Comparison of ENCODE assay signal across 34 cellular contexts in genomic region chr14:23629831-23630396, GRCh38. TPM values are rescaled to one million over a fixed set of nuclear protein-coding genes. Genes with fewer than 3 reads are reported as not detected.
DNase-seq lines count a peak whose midpoint lies in the region; ATAC-seq and TF ChIP-seq lines count a peak whose summit lies in the region.
"Had no signal": no experiment of that assay in that cellular context is flagged by ENCODE, and none has a peak within 500 bp of the region (broad histone marks: within the 10 kb centered on the region; RNA-seq: fewer than 3 reads in every experiment).

No MANE protein-coding gene starts in this region.

- no peak for ATAC-seq in activated naive CD8-positive, alpha-beta T cell treated with anti-CD3 and anti-CD28 coated beads, Interleukin-2, amount 10 ng/mL, durations not matched to agents 7 days and 5 days (ENCODE audit: low read depth)
- no peak for ATAC-seq in GM18907 (IDR thresholded peaks at IDR 0.05; ENCODE audit: unreplicated experiment)
- ATAC-seq: naive thymus-derived CD4-positive, alpha-beta T cell; psoas muscle; SK-N-SH treated with all-trans-retinoic acid at 6 μM for 48 hours had no signal

- H2BK12ac ChIP-seq in mesenchymal stem cell (ENCODE audit: low read length in 2 of 2), result no peak overlapping the region

- H3K27me3 Mint-ChIP-seq in activated naive CD8-positive, alpha-beta T cell treated with anti-CD3 and anti-CD28 coated beads, Interleukin-2, amount 10 ng/mL, durations not matched to agents 7 days and 5 days, result peaks cover 5% of the 10 kb centered on the region
- no peaks in the 10 kb centered on the region for H3K27me3 Mint-ChIP-seq in activated naive CD8-positive, alpha-beta T cell treated with anti-CD3 and anti-CD28 coated beads for 36 hours
- peaks cover 23% of the 10 kb centered on the region for H3K27me3 Mint-ChIP-seq in dendritic cell treated with granulocyte-macrophage colony-stimulating factor and Interleukin-4, amounts not matched to agents 40 ng/mL and 50 ng/mL, for 4 days
- H3K27me3 Mint-ChIP-seq: CD4-positive, alpha-beta T cell; type B pancreatic cell had no signal

- no peak overlapping the region for H3K14ac ChIP-seq in mesenchymal stem cell (ENCODE audit: low read length in 2 of 2)

- no peak overlapping the region for H3K4ac ChIP-seq in mesenchymal stem cell (ENCODE audit: low read depth in 1 of 2, low read length in 2 of 2)

- H3K27ac ChIP-seq in mesenchymal stem cell (ENCODE audit: low read length, poor library complexity, severe bottlenecking) (no peak overlapping the region), spleen (peak overlapping the region in 2 of 8 donors; percentile 4), SK-N-SH (ENCODE audit: low read depth in 2 of 2, low read length in 1 of 2) (no peak overlapping the region)
- H3K27ac ChIP-seq: epithelial cell of prostate, psoas muscle, sigmoid colon had no signal

- H2BK5ac ChIP-seq in mesenchymal stem cell (ENCODE audit: low read depth, low read length, poor library complexity, severe bottlenecking), result no peak overlapping the region

- H3F3A ChIP-seq in SK-N-SH (replicated peaks; ENCODE audit: insufficient read depth), result no peaks in the 10 kb centered on the region

- peaks cover 14% of the 10 kb centered on the region for H3K9me3 ChIP-seq in mesenchymal stem cell (ENCODE audit: control insufficient read depth, low read length)
- peaks cover 0 to 14% (median 9%) of the 10 kb centered on the region in 8 donors for H3K9me3 ChIP-seq in spleen
- H3K9me3 ChIP-seq in SK-N-SH, result peaks cover 9% of the 10 kb centered on the region; the same call in 1 of the 2 replicates
- H3K9me3 ChIP-seq: psoas muscle, sigmoid colon had no signal

- no peaks in the 10 kb centered on the region for H4K20me1 ChIP-seq in SK-N-SH (ENCODE audit: insufficient read depth)

- no peak for DNase-seq in activated naive CD8-positive, alpha-beta T cell treated with anti-CD3 and anti-CD28 coated beads, Interleukin-2, amount 10 ng/mL, durations not matched to agents 7 days and 5 days
- DNase-seq in activated naive CD8-positive, alpha-beta T cell treated with anti-CD3 and anti-CD28 coated beads for 36 hours, result no peak
- DNase-seq in mesenchymal stem cell (no peak), spleen (no peak), cortex of kidney (lab: John Stamatoyannopoulos, UW) (no peak), SK-N-SH (no peak)
- DNase-seq: activated CD4-positive, alpha-beta T cell treated with anti-CD3 and anti-CD28 coated beads, Interleukin-2, amount 50 U/mL, for 4 hours; activated CD4-positive, CD25-positive, alpha-beta regulatory T cell; activated naive CD4-positive, alpha-beta T cell treated with anti-CD3 and anti-CD28 coated beads, Interleukin-2, amount 50 U/mL, for 16 hours; AML-193; aorta; CD4-positive, alpha-beta T cell; effector CD8-positive, alpha-beta T cell; EL; head of caudate nucleus; KG1; midbrain; naive thymus-derived CD4-positive, alpha-beta T cell; NCI-H1092 treated with DMSO at 0.1 percent for 48 hours; NCI-H1694 treated with DMSO at 0.1 percent for 48 hours; NCI-H510A treated with DMSO at 0.1 percent for 48 hours; NK-92 treated with Interleukin-12 subunit alpha and Interleukin-12 subunit beta, amount 100 ng/mL, for 24 hours; nucleus accumbens; psoas muscle; sigmoid colon; stimulated activated CD4-positive, alpha-beta T cell treated with anti-CD3 and anti-CD28 coated beads, Interleukin-4, amount 100 ng/mL, for 24 hours had no signal

- intact Hi-C loops in dendritic cell treated with granulocyte-macrophage colony-stimulating factor and Interleukin-4, amounts not matched to agents 40 ng/mL and 50 ng/mL, for 4 days (cut with micrococcal nuclease), result no loop called here
- intact Hi-C loops in spleen (cut with DNase I; ENCODE audit: low total_unique reads), result no loop called here

- POLR2A ChIA-PET in activated naive CD8-positive, alpha-beta T cell treated with anti-CD3 and anti-CD28 coated beads, Interleukin-2, amount 10 ng/mL, durations not matched to agents 7 days and 5 days (lab: Charles Lee), result no interaction called here
- POLR2A ChIA-PET in SK-N-SH (lab: Yijun Ruan, JAX), result no interaction called here

- TF ChIP-seq POLR2A in spleen (IDR thresholded peaks at IDR 0.05), result no peak

- peak overlapping the region; percentile 6 for H4K91ac ChIP-seq in mesenchymal stem cell (ENCODE audit: low read length)

- H3K79me1 ChIP-seq in mesenchymal stem cell (replicated peaks; ENCODE audit: low read length, poor library complexity, severe bottlenecking), result no peaks in the 10 kb centered on the region

- no peak overlapping the region for H3K18ac ChIP-seq in mesenchymal stem cell (ENCODE audit: low read depth in 1 of 2, low read length in 2 of 2)

- H3K36me3 Mint-ChIP-seq in activated naive CD8-positive, alpha-beta T cell treated with anti-CD3 and anti-CD28 coated beads, Interleukin-2, amount 10 ng/mL, durations not matched to agents 7 days and 5 days, result no peaks in the 10 kb centered on the region
- no peaks in the 10 kb centered on the region for H3K36me3 Mint-ChIP-seq in activated naive CD8-positive, alpha-beta T cell treated with anti-CD3 and anti-CD28 coated beads for 36 hours
- H3K36me3 Mint-ChIP-seq in dendritic cell treated with granulocyte-macrophage colony-stimulating factor and Interleukin-4, amounts not matched to agents 40 ng/mL and 50 ng/mL, for 4 days (ENCODE audit: low read depth), result peaks cover 2% of the 10 kb centered on the region
- H3K36me3 Mint-ChIP-seq: type B pancreatic cell had no signal

- peak overlapping the region; percentile 31 for H3K27ac Mint-ChIP-seq in activated naive CD8-positive, alpha-beta T cell treated with anti-CD3 and anti-CD28 coated beads, Interleukin-2, amount 10 ng/mL, durations not matched to agents 7 days and 5 days
- no peak overlapping the region for H3K27ac Mint-ChIP-seq in activated naive CD8-positive, alpha-beta T cell treated with anti-CD3 and anti-CD28 coated beads for 36 hours
- H3K27ac Mint-ChIP-seq in dendritic cell treated with granulocyte-macrophage colony-stimulating factor and Interleukin-4, amounts not matched to agents 40 ng/mL and 50 ng/mL, for 4 days, result peak overlapping the region; percentile 10
- H3K27ac Mint-ChIP-seq: CD4-positive, alpha-beta T cell; T-helper 1 cell treated with Interleukin-12 subunit alpha and Interleukin-12 subunit beta and Interleukin-4 antibody, amounts not matched to agents 30 μg/mL and 1 μg/mL, for 36 hours; type B pancreatic cell had no signal

- H2AFZ ChIP-seq in mesenchymal stem cell (ENCODE audit: low read depth, low read length) (no peak overlapping the region), SK-N-SH (ENCODE audit: low read depth) (no peak overlapping the region)

- H3K4me1 ChIP-seq in mesenchymal stem cell (ENCODE audit: control insufficient read depth, insufficient read depth, low read depth, low read length) (peaks cover 5% of the 10 kb centered on the region), spleen (peaks cover 14 to 27% (median 21%) of the 10 kb centered on the region in 6 donors), SK-N-SH (ENCODE audit: control insufficient read depth in 1 of 2, insufficient read depth in 2 of 2, low read depth in 1 of 2, low read length in 1 of 2) (peaks cover 0 to 12% of the 10 kb centered on the region in 2 experiments; a peak in 1 of 4 replicates)
- H3K4me1 ChIP-seq: psoas muscle had no signal

- H3K27me3 ChIP-seq in mesenchymal stem cell (ENCODE audit: control insufficient read depth in 1 of 2, insufficient read depth in 1 of 2, low read length in 2 of 2), result peaks cover 7 to 9% of the 10 kb centered on the region in 2 experiments
- H3K27me3 ChIP-seq in spleen (replicated peaks in 1 of 7), result no peaks in the 10 kb centered on the region
- no peaks in the 10 kb centered on the region for H3K27me3 ChIP-seq in SK-N-SH (ENCODE audit: insufficient read depth)
- H3K27me3 ChIP-seq: sigmoid colon had no signal

- H2BK15ac ChIP-seq in mesenchymal stem cell (ENCODE audit: low read depth, poor library complexity, severe bottlenecking), result no peak overlapping the region

- no peaks in the 10 kb centered on the region for H3K9me2 ChIP-seq in SK-N-SH

- H4K8ac ChIP-seq in mesenchymal stem cell (ENCODE audit: low read length), result no peak overlapping the region

- H3K4me2 ChIP-seq in mesenchymal stem cell (ENCODE audit: low read length, poor library complexity, severe bottlenecking) (no peak overlapping the region), SK-N-SH (no peak overlapping the region)

- TF ChIP-seq RAD21 in SK-N-SH (IDR thresholded peaks at IDR 0.05; ENCODE audit: low read length), result no peak

- no peak overlapping the region for H2BK120ac ChIP-seq in mesenchymal stem cell (ENCODE audit: low read depth, low read length)

- H3K23ac ChIP-seq in mesenchymal stem cell (ENCODE audit: low read length in 2 of 2), result no peak overlapping the region

- no peak for TF ChIP-seq EP300 in SK-N-SH (IDR thresholded peaks at IDR 0.05; ENCODE audit: borderline replicate concordance in 1 of 2, low read depth in 1 of 2, low read length in 1 of 2)

- no peaks in the 10 kb centered on the region for H3K79me2 ChIP-seq in SK-N-SH (ENCODE audit: insufficient read depth)

- H3K4me1 Mint-ChIP-seq in activated naive CD8-positive, alpha-beta T cell treated with anti-CD3 and anti-CD28 coated beads, Interleukin-2, amount 10 ng/mL, durations not matched to agents 7 days and 5 days, result peaks cover 5% of the 10 kb centered on the region
- H3K4me1 Mint-ChIP-seq in activated naive CD8-positive, alpha-beta T cell treated with anti-CD3 and anti-CD28 coated beads for 36 hours, result peaks cover 9% of the 10 kb centered on the region
- peaks cover 47% of the 10 kb centered on the region for H3K4me1 Mint-ChIP-seq in dendritic cell treated with granulocyte-macrophage colony-stimulating factor and Interleukin-4, amounts not matched to agents 40 ng/mL and 50 ng/mL, for 4 days (ENCODE audit: low read depth)

- no peak overlapping the region for H3K9ac ChIP-seq in mesenchymal stem cell (ENCODE audit: low read length)
- no peak overlapping the region for H3K9ac ChIP-seq in SK-N-SH

- TF ChIP-seq CTCF in spleen (IDR thresholded peaks at IDR 0.05 in 8 of 11, conservative IDR thresholded peaks at IDR 0.05 in 3 of 11) (no peak), SK-N-SH (IDR thresholded peaks at IDR 0.05) (no peak)

- H3K9me3 Mint-ChIP-seq in activated naive CD8-positive, alpha-beta T cell treated with anti-CD3 and anti-CD28 coated beads, Interleukin-2, amount 10 ng/mL, durations not matched to agents 7 days and 5 days, result peaks cover 1% of the 10 kb centered on the region
- peaks cover 3% of the 10 kb centered on the region for H3K9me3 Mint-ChIP-seq in activated naive CD8-positive, alpha-beta T cell treated with anti-CD3 and anti-CD28 coated beads for 36 hours
- peaks cover 13% of the 10 kb centered on the region for H3K9me3 Mint-ChIP-seq in dendritic cell treated with granulocyte-macrophage colony-stimulating factor and Interleukin-4, amounts not matched to agents 40 ng/mL and 50 ng/mL, for 4 days
- H3K9me3 Mint-ChIP-seq: CD4-positive, alpha-beta T cell; type B pancreatic cell had no signal

- H3K36me3 ChIP-seq in mesenchymal stem cell (ENCODE audit: control insufficient read depth in 1 of 2, insufficient read depth in 2 of 2, low read depth in 1 of 2, low read length in 2 of 2), result no peaks in the 10 kb centered on the region
- H3K36me3 ChIP-seq in spleen, result no peaks in the 10 kb centered on the region
- no peaks in the 10 kb centered on the region for H3K36me3 ChIP-seq in SK-N-SH (replicated peaks in 1 of 2; ENCODE audit: control insufficient read depth in 1 of 2, insufficient read depth in 2 of 2, low read length in 1 of 2)
- H3K36me3 ChIP-seq: sigmoid colon had no signal

- CTCF ChIA-PET in SK-N-SH (lab: Yijun Ruan, JAX), result interaction anchor here (0.9 to 4.4 kb wide), 8 partner anchors 12 to 307 kb away, joined by 3 to 65 read pairs (median 4); no protein-coding TSS in a partner anchor

- no peak overlapping the region for H3K4me3 Mint-ChIP-seq in activated naive CD8-positive, alpha-beta T cell treated with anti-CD3 and anti-CD28 coated beads, Interleukin-2, amount 10 ng/mL, durations not matched to agents 7 days and 5 days
- no peak overlapping the region for H3K4me3 Mint-ChIP-seq in activated naive CD8-positive, alpha-beta T cell treated with anti-CD3 and anti-CD28 coated beads for 36 hours
- peak overlapping the region; percentile 67 for H3K4me3 Mint-ChIP-seq in dendritic cell treated with granulocyte-macrophage colony-stimulating factor and Interleukin-4, amounts not matched to agents 40 ng/mL and 50 ng/mL, for 4 days
- H3K4me3 Mint-ChIP-seq: CD4-positive, alpha-beta T cell; naive thymus-derived CD4-positive, alpha-beta T cell; T-helper 1 cell treated with Interleukin-12 subunit alpha and Interleukin-12 subunit beta and Interleukin-4 antibody, amounts not matched to agents 30 μg/mL and 1 μg/mL, for 36 hours; type B pancreatic cell had no signal

- H3K4me3 ChIP-seq in mesenchymal stem cell (ENCODE audit: insufficient read depth in 1 of 2, low read depth in 1 of 2, low read length in 2 of 2), result no peak overlapping the region
- no peak overlapping the region for H3K4me3 ChIP-seq in spleen
- H3K4me3 ChIP-seq in SK-N-SH (ENCODE audit: low read depth in 2 of 2, low read length in 1 of 2), result no peak overlapping the region
- H3K4me3 ChIP-seq: psoas muscle, sigmoid colon had no signal

- no peak overlapping the region for H2AK5ac ChIP-seq in mesenchymal stem cell (ENCODE audit: low read length, severe bottlenecking)

RNA-seq across cellular contexts. Expression of gene DHRS2, which starts 6.2 kb away (rescaled TPM):
- total RNA-seq in activated naive CD8-positive, alpha-beta T cell treated with anti-CD3 and anti-CD28 coated beads, Interleukin-2, amount 10 ng/mL, durations not matched to agents 7 days and 5 days, result under 1 TPM in 1 of 2 experiments, not detected in 1; 0.17 TPM
- total RNA-seq in activated naive CD8-positive, alpha-beta T cell treated with anti-CD3 and anti-CD28 coated beads for 36 hours, result 10 to 100 TPM; 10.4 to 11.6 TPM
- 0.08 TPM for polyA plus RNA-seq in mesenchymal stem cell (2013, experiment 1 of 2)
- polyA plus RNA-seq in mesenchymal stem cell (2013, experiment 2 of 2), result 0.07 TPM
- total RNA-seq in spleen, result 10 to 100 TPM in 6 of 7 donors, 1 to 10 TPM in 1; 3.3 to 30.6 (median 14.5) TPM
- 10 to 100 TPM in 2 of 3 donors, 1 to 10 TPM in 1; 8.3 to 17.1 (median 13.7) TPM for polyA plus RNA-seq in spleen
- polyA plus RNA-seq in SK-N-SH (2012; rRNA removed), result 1.1 and 1.2 TPM in 2 replicates
- polyA plus RNA-seq in SK-N-SH (2012; cell fraction: cytosol; rRNA removed), result 0.84 and 1.1 TPM in 2 replicates
- polyA plus RNA-seq in SK-N-SH (2012; cell fraction: nucleus; rRNA removed), result 1.4 and 2.0 TPM in 2 replicates
- total RNA-seq: aorta, bronchial epithelial cell, sigmoid colon had no signal

RNA-seq across cellular contexts. Expression of gene JPH4, which starts 51.3 kb away (rescaled TPM):
- total RNA-seq in activated naive CD8-positive, alpha-beta T cell treated with anti-CD3 and anti-CD28 coated beads, Interleukin-2, amount 10 ng/mL, durations not matched to agents 7 days and 5 days, result not detected
- under 1 TPM; 0.72 to 0.74 TPM for total RNA-seq in activated naive CD8-positive, alpha-beta T cell treated with anti-CD3 and anti-CD28 coated beads for 36 hours
- polyA plus RNA-seq in mesenchymal stem cell (2013, experiment 1 of 2), result 0.04 TPM
- 0.03 TPM for polyA plus RNA-seq in mesenchymal stem cell (2013, experiment 2 of 2)
- total RNA-seq in spleen, result 10 to 100 TPM in 2 of 7 donors, 1 to 10 TPM in 5; 1.2 to 17.3 (median 5.8) TPM
- polyA plus RNA-seq in spleen, result under 1 TPM; 0.70 to 0.93 (median 0.93) TPM
- polyA plus RNA-seq in SK-N-SH (2012; rRNA removed), result 8.7 and 8.8 TPM in 2 replicates
- polyA plus RNA-seq in SK-N-SH (2012; cell fraction: cytosol; rRNA removed), result 5.7 and 7.9 TPM in 2 replicates
- 20.9 and 25.3 TPM in 2 replicates for polyA plus RNA-seq in SK-N-SH (2012; cell fraction: nucleus; rRNA removed)
- total RNA-seq: bronchial epithelial cell; CD4-positive, alpha-beta T cell; MCF 10A had no signal
